Comparison of ENCODE assay signal across 1 cellular context in the genomic region with DNA sequence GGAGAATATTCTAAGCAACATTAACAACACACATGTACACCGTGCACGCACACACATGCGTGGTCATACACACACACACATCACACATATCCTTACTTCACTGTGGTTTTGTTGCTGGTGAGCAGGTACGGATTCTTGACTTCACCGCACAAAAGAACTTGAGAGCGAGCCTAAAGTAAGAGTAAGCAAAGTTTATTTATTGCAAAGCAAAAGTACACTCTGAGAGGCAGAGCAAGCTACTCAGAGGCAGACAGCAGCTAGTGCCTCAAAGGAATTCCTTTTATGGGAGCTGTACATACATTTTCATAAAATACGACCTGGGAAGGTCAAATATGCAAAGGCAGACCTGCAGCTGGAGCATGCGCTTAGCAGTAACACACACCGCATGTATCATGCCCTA.
TF ChIP-seq lines count a peak whose summit lies in the region.

No MANE protein-coding gene starts in this region.

TF ChIP-seq in GM23338, 12 proteins besides CTCF, POLR2A, EP300 and RAD21:
- TF ChIP-seq, protein P1, sequence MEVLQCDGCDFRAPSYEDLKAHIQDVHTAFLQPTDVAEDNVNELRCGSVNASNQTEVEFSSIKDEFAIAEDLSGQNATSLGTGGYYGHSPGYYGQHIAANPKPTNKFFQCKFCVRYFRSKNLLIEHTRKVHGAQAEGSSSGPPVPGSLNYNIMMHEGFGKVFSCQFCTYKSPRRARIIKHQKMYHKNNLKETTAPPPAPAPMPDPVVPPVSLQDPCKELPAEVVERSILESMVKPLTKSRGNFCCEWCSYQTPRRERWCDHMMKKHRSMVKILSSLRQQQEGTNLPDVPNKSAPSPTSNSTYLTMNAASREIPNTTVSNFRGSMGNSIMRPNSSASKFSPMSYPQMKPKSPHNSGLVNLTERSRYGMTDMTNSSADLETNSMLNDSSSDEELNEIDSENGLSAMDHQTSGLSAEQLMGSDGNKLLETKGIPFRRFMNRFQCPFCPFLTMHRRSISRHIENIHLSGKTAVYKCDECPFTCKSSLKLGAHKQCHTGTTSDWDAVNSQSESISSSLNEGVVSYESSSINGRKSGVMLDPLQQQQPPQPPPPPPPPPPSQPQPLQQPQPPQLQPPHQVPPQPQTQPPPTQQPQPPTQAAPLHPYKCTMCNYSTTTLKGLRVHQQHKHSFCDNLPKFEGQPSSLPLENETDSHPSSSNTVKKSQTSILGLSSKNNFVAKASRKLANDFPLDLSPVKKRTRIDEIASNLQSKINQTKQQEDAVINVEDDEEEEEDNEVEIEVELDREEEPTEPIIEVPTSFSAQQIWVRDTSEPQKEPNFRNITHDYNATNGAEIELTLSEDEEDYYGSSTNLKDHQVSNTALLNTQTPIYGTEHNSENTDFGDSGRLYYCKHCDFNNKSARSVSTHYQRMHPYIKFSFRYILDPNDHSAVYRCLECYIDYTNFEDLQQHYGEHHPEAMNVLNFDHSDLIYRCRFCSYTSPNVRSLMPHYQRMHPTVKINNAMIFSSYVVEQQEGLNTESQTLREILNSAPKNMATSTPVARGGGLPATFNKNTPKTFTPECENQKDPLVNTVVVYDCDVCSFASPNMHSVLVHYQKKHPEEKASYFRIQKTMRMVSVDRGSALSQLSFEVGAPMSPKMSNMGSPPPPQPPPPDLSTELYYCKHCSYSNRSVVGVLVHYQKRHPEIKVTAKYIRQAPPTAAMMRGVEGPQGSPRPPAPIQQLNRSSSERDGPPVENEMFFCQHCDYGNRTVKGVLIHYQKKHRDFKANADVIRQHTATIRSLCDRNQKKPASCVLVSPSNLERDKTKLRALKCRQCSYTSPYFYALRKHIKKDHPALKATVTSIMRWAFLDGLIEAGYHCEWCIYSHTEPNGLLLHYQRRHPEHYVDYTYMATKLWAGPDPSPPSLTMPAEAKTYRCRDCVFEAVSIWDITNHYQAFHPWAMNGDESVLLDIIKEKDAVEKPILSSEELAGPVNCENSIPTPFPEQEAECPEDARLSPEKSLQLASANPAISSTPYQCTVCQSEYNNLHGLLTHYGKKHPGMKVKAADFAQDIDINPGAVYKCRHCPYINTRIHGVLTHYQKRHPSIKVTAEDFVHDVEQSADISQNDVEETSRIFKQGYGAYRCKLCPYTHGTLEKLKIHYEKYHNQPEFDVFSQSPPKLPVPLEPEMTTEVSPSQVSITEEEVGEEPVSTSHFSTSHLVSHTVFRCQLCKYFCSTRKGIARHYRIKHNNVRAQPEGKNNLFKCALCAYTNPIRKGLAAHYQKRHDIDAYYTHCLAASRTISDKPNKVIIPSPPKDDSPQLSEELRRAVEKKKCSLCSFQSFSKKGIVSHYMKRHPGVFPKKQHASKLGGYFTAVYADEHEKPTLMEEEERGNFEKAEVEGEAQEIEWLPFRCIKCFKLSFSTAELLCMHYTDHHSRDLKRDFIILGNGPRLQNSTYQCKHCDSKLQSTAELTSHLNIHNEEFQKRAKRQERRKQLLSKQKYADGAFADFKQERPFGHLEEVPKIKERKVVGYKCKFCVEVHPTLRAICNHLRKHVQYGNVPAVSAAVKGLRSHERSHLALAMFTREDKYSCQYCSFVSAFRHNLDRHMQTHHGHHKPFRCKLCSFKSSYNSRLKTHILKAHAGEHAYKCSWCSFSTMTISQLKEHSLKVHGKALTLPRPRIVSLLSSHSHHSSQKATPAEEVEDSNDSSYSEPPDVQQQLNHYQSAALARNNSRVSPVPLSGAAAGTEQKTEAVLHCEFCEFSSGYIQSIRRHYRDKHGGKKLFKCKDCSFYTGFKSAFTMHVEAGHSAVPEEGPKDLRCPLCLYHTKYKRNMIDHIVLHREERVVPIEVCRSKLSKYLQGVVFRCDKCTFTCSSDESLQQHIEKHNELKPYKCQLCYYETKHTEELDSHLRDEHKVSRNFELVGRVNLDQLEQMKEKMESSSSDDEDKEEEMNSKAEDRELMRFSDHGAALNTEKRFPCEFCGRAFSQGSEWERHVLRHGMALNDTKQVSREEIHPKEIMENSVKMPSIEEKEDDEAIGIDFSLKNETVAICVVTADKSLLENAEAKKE (CRISPR knock-in tag; IDR thresholded peaks at IDR 0.05), result no peak
- TF ChIP-seq STAT1 (IDR thresholded peaks at IDR 0.05; ENCODE audit: unreplicated experiment) (no peak), EZH2phosphoT487 (IDR thresholded peaks at IDR 0.05; ENCODE audit: unreplicated experiment) (no peak), ZNF114 (CRISPR knock-in tag; IDR thresholded peaks at IDR 0.05) (no peak), POLR2AphosphoS5 (IDR thresholded peaks at IDR 0.05; ENCODE audit: low read depth) (no peak), CREB1 (CRISPR knock-in tag; IDR thresholded peaks at IDR 0.05; ENCODE audit: low read depth) (no peak), EZH2 (IDR thresholded peaks at IDR 0.05; ENCODE audit: low read depth, unreplicated experiment) (no peak), JUNB (IDR thresholded peaks at IDR 0.05; ENCODE audit: unreplicated experiment) (no peak), ZNF331 (CRISPR knock-in tag; IDR thresholded peaks at IDR 0.05; ENCODE audit: low read depth) (no peak), NANOG (IDR thresholded peaks at IDR 0.05; ENCODE audit: borderline replicate concordance) (no peak)
- TF ChIP-seq, protein P2, sequence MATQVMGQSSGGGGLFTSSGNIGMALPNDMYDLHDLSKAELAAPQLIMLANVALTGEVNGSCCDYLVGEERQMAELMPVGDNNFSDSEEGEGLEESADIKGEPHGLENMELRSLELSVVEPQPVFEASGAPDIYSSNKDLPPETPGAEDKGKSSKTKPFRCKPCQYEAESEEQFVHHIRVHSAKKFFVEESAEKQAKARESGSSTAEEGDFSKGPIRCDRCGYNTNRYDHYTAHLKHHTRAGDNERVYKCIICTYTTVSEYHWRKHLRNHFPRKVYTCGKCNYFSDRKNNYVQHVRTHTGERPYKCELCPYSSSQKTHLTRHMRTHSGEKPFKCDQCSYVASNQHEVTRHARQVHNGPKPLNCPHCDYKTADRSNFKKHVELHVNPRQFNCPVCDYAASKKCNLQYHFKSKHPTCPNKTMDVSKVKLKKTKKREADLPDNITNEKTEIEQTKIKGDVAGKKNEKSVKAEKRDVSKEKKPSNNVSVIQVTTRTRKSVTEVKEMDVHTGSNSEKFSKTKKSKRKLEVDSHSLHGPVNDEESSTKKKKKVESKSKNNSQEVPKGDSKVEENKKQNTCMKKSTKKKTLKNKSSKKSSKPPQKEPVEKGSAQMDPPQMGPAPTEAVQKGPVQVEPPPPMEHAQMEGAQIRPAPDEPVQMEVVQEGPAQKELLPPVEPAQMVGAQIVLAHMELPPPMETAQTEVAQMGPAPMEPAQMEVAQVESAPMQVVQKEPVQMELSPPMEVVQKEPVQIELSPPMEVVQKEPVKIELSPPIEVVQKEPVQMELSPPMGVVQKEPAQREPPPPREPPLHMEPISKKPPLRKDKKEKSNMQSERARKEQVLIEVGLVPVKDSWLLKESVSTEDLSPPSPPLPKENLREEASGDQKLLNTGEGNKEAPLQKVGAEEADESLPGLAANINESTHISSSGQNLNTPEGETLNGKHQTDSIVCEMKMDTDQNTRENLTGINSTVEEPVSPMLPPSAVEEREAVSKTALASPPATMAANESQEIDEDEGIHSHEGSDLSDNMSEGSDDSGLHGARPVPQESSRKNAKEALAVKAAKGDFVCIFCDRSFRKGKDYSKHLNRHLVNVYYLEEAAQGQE (IDR thresholded peaks at IDR 0.05; ENCODE audit: unreplicated experiment), result no peak
- TF ChIP-seq, protein P3, sequence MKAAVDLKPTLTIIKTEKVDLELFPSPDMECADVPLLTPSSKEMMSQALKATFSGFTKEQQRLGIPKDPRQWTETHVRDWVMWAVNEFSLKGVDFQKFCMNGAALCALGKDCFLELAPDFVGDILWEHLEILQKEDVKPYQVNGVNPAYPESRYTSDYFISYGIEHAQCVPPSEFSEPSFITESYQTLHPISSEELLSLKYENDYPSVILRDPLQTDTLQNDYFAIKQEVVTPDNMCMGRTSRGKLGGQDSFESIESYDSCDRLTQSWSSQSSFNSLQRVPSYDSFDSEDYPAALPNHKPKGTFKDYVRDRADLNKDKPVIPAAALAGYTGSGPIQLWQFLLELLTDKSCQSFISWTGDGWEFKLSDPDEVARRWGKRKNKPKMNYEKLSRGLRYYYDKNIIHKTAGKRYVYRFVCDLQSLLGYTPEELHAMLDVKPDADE (IDR thresholded peaks at IDR 0.05), result no peak
TF ChIP-seq in GM23338: peak in this region for 0.
